ENCODE assay signal across 1 cellular context in the genomic region with DNA sequence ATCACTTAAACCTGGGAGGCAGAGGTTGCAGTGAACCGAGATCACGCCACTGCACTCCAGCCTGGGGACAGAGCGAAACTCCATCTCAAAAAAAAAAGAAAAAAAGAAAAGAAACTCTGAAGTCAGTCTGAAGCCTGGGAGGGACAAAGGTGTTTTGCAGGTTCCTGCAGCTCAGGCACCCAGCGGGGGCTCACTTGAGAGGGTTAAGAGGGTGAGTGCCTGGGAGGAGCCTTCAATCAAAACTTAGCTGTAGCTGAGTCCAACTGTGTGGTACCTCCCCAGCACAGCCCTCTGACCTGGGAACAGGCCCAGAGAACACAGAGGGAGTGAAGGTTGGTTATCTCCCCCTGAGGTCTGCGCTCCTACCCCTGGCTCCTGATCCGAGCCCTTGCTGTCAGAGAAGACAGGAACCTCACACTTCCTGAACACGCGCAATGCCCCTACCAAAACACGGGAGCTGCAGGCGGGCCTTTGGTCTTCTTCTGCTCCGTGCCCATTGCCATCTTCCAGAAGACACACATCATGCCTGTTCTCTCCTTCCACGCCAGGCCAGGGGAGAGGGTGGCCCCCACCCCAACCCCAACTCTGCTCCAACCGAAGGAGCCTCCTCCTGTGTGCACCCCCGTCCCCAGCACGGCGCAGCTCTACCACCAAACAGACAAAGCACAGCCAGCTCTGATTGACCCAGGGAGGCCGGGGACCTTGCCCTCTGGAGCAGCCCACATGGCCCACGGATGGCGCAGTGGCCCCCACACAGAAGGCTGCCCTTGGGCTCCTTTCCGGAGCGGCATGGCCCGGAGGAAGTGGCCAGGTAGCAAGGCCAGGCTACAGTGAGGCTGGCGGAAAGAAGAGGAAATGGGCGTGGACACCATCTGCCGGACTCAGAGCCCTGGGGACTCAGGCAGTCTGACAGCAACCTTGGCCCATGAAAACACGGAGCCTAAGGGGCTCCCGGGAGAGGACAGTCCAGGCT.
TF ChIP-seq lines count a peak whose summit lies in the region.

No MANE protein-coding gene starts in this region.

TF ChIP-seq in GM12878, 131 proteins besides CTCF, POLR2A, EP300 and RAD21 (continued from another document):
- TF ChIP-seq CBFB (IDR thresholded peaks at IDR 0.05; ENCODE audit: low read depth) = no peak
- no peak for TF ChIP-seq YY1 (IDR thresholded peaks at IDR 0.05; ENCODE audit: low read depth, low read length)
- no peak for TF ChIP-seq SRF (IDR thresholded peaks at IDR 0.05; ENCODE audit: low read depth in 2 of 2, low read length in 2 of 2)
- TF ChIP-seq SREBF1 (IDR thresholded peaks at IDR 0.05; ENCODE audit: low read length) = no peak
- TF ChIP-seq, protein P1, sequence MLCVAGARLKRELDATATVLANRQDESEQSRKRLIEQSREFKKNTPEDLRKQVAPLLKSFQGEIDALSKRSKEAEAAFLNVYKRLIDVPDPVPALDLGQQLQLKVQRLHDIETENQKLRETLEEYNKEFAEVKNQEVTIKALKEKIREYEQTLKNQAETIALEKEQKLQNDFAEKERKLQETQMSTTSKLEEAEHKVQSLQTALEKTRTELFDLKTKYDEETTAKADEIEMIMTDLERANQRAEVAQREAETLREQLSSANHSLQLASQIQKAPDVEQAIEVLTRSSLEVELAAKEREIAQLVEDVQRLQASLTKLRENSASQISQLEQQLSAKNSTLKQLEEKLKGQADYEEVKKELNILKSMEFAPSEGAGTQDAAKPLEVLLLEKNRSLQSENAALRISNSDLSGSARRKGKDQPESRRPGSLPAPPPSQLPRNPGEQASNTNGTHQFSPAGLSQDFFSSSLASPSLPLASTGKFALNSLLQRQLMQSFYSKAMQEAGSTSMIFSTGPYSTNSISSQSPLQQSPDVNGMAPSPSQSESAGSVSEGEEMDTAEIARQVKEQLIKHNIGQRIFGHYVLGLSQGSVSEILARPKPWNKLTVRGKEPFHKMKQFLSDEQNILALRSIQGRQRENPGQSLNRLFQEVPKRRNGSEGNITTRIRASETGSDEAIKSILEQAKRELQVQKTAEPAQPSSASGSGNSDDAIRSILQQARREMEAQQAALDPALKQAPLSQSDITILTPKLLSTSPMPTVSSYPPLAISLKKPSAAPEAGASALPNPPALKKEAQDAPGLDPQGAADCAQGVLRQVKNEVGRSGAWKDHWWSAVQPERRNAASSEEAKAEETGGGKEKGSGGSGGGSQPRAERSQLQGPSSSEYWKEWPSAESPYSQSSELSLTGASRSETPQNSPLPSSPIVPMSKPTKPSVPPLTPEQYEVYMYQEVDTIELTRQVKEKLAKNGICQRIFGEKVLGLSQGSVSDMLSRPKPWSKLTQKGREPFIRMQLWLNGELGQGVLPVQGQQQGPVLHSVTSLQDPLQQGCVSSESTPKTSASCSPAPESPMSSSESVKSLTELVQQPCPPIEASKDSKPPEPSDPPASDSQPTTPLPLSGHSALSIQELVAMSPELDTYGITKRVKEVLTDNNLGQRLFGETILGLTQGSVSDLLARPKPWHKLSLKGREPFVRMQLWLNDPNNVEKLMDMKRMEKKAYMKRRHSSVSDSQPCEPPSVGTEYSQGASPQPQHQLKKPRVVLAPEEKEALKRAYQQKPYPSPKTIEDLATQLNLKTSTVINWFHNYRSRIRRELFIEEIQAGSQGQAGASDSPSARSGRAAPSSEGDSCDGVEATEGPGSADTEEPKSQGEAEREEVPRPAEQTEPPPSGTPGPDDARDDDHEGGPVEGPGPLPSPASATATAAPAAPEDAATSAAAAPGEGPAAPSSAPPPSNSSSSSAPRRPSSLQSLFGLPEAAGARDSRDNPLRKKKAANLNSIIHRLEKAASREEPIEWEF (IDR thresholded peaks at IDR 0.05; ENCODE audit: insufficient replicate concordance, low read depth, low read length) = no peak
- no peak for TF ChIP-seq NRF1 (conservative IDR thresholded peaks at IDR 0.05; ENCODE audit: low read depth, low read length)
- no peak for TF ChIP-seq TCF3 (IDR thresholded peaks at IDR 0.05; ENCODE audit: borderline replicate concordance, insufficient read depth, low read depth, low read length)
- no peak for TF ChIP-seq CEBPZ (IDR thresholded peaks at IDR 0.05; ENCODE audit: low read depth, low read length)
- TF ChIP-seq ZNF217 (IDR thresholded peaks at IDR 0.05) = no peak
- no peak for TF ChIP-seq RB1 (IDR thresholded peaks at IDR 0.05; ENCODE audit: borderline replicate concordance)
- TF ChIP-seq IRF5 (IDR thresholded peaks at IDR 0.05; ENCODE audit: borderline replicate concordance) = no peak
TF ChIP-seq in GM12878: peak in this region for 0.
